ENCODE assay signal across 8 cellular contexts in the genomic region with DNA sequence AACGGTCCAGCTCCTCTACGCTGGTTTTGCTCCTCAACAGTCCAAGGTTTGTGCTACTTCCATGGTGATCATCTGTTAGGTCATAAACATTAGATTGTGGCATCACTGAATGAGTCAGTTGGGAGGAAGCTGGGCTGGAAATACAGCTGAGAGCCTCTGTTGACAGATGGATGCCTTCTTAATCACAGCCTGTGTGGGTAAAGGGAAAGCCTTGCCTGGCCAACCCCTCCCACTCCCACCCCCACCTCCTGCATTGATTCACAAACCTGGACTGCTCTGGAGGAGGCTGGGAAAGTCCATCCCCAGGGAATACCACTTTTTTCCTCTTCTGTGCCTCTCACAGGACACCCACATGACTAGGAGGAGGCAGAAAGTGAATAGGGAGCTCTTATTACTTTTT.
A peak's percentile ranks its signal among the peaks of the same experiment; 100 is the strongest.
DNase-seq lines count a peak whose midpoint lies in the region; ATAC-seq and TF ChIP-seq lines count a peak whose summit lies in the region.

No MANE protein-coding gene starts in this region.

- H3K27ac ChIP-seq in uterus, result peak overlapping the region; percentile 79 to 92

- peak; percentile 82 for ATAC-seq in Right ventricle myocardium inferior

- no peak for TF ChIP-seq CTCF in astrocyte of the cerebellum (IDR thresholded peaks at IDR 0.05; ENCODE audit: low read depth, low read length, missing control alignments)
- no peak for TF ChIP-seq CTCF in uterus (IDR thresholded peaks at IDR 0.05)

- DNase-seq in Right ventricle myocardium inferior (ENCODE audit: missing footprints), result no peak
- no peak for DNase-seq in cardiac septum (ENCODE audit: low spot score)
- DNase-seq in astrocyte of the cerebellum (ENCODE audit: low read depth), result peak; percentile 91
- peak; percentile 99 for DNase-seq in kidney tubule cell (ENCODE audit: low spot score)
- DNase-seq in uterus, result peak; percentile 65
- no peak for DNase-seq in D341Med (ENCODE audit: low spot score)
- no peak for DNase-seq in T-helper 9 cell
- no peak for DNase-seq in stimulated activated CD4-positive, alpha-beta T cell treated with anti-CD3 and anti-CD28 coated beads, Interleukin-2, amount 100 ng/mL, for 24 hours

- no peaks in the 10 kb centered on the region for H3K9me3 ChIP-seq in uterus

- H3K4me1 ChIP-seq in uterus, result peaks cover 0 to 7% of the 10 kb centered on the region in 2 donors

- no peaks in the 10 kb centered on the region for H3K36me3 ChIP-seq in uterus

- in situ Hi-C loops in astrocyte of the cerebellum (cut with HindIII; ENCODE audit: low sequenced_read_pairs), result no loop called here

- no peak overlapping the region for H3K4me3 ChIP-seq in astrocyte of the cerebellum (ENCODE audit: low read depth, low read length)
- no peak overlapping the region for H3K4me3 ChIP-seq in uterus

- TF ChIP-seq POLR2A in uterus (IDR thresholded peaks at IDR 0.05), result no peak

- intact Hi-C loops in Right ventricle myocardium inferior (cut with DNase I), result no loop called here
- intact Hi-C loops in cardiac septum (cut with DNase I), result no loop called here
- intact Hi-C loops in uterus (cut with DNase I; ENCODE audit: low total_unique reads), result no loop called here

- no peaks in the 10 kb centered on the region for H3K27me3 ChIP-seq in uterus

Comparison
In these comparisons a context has a peak if more than half of its experiments do, and no peak if none do; other contexts are left out.
1. DNase-seq: peak in astrocyte of the cerebellum (single experiment), kidney tubule cell (single experiment) and uterus (2 of 2); none in Right ventricle myocardium inferior (single experiment), cardiac septum (single experiment), D341Med (single experiment), T-helper 9 cell (single experiment) and stimulated activated CD4-positive, alpha-beta T cell treated with anti-CD3 and anti-CD28 coated beads, Interleukin-2, amount 100 ng/mL, for 24 hours (0 of 2).